ENCODE assay signal across 16 cellular contexts in the genomic region with DNA sequence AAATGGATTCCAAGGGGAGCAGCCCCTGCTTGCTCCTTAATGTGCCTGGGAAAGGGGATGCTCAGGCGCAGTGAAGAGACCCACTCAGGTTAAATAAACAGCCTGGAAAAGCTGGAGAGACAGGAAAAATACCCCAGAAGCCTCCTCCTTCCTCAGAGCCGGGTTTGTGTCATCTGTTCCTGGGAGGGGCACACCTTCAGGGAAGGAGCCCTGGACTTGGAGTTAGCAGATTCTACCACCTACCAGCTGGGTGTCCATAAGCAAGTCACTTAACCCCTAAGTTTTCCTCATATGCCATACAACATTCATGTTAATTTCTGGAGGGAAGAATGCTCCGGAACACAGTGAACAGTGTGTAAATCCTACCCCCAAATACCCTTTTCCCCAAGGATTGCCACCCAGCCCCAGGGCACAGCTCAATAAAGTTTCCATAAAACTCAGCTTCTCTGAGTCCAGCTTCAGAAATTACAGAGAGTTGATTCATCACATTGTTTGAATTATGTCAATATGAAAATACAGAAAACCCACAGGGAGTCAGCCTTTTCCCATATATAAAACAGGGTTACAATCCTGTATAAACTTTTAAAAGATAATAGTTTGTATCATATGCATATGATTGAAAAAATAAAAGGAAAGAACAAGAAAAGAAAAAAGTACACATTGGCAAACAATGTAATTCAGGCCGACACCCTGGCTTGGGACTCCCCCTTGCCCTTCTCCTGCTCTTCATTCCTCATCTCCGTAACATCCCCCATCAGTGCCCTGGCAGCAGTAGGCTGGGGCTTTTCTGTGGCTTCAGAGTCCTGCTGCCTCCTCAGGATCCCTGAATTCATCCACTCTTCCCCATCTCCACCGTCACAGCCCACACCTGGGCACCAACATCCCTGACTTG.
DNase-seq lines count a peak whose midpoint lies in the region; ATAC-seq and TF ChIP-seq lines count a peak whose summit lies in the region.
"Had no signal": no experiment of that assay in that cellular context is flagged by ENCODE, and none has a peak within 500 bp of the region (broad histone marks: within the 10 kb centered on the region; RNA-seq: fewer than 3 reads in every experiment).

No MANE protein-coding gene starts in this region.

- H3K36me3 ChIP-seq in IMR-90 (ENCODE audit: control insufficient read depth, insufficient read depth, low read length) (no peaks in the 10 kb centered on the region), mammary epithelial cell (ENCODE audit: insufficient read depth, low read length) (no peaks in the 10 kb centered on the region), mesenchymal stem cell (ENCODE audit: control insufficient read depth in 1 of 2, insufficient read depth in 2 of 2, low read depth in 1 of 2, low read length in 2 of 2) (no peaks in the 10 kb centered on the region)
- H3K36me3 ChIP-seq: BE2C, upper lobe of left lung had no signal

- H3K4me3 ChIP-seq in IMR-90 (ENCODE audit: insufficient read depth, low read depth, low read length) (no peak overlapping the region), mammary epithelial cell (replicated peaks in 1 of 3; ENCODE audit: insufficient read depth in 1 of 3, low read depth in 2 of 3, low read length in 3 of 3) (no peak overlapping the region), mesenchymal stem cell (ENCODE audit: insufficient read depth in 1 of 2, low read depth in 1 of 2, low read length in 2 of 2) (no peak overlapping the region)
- H3K4me3 ChIP-seq: psoas muscle, upper lobe of left lung had no signal

- CTCF ChIA-PET in IMR-90 (lab: Yijun Ruan, JAX): interaction anchor here (1.0 kb wide), 1 partner anchor 1078 kb away, joined by 3 read pairs; no protein-coding TSS in a partner anchor
- CTCF ChIA-PET in mammary epithelial cell (lab: Charles Lee; ENCODE audit: low non-redundant PET): interaction anchor here (0.5 to 0.8 kb wide), 5 partner anchors 15 to 1070 kb away, joined by 3 to 4 read pairs (median 3); no protein-coding TSS in a partner anchor

- H3K14ac ChIP-seq in IMR-90 (replicated peaks; ENCODE audit: low read depth, low read length) (peak overlapping the region; percentile 92), mesenchymal stem cell (ENCODE audit: low read length in 2 of 2) (no peak overlapping the region)

- peak overlapping the region; percentile 95 for H4K91ac ChIP-seq in IMR-90 (ENCODE audit: insufficient read depth, low read depth, low read length)
- H4K91ac ChIP-seq in mesenchymal stem cell (ENCODE audit: low read length): no peak overlapping the region

- H3K9me3 ChIP-seq in IMR-90 (ENCODE audit: control insufficient read depth, insufficient read depth, low read length) (no peaks in the 10 kb centered on the region), mammary epithelial cell (replicated peaks; ENCODE audit: insufficient read depth, low read length) (no peaks in the 10 kb centered on the region), mesenchymal stem cell (ENCODE audit: control insufficient read depth, low read length) (no peaks in the 10 kb centered on the region)
- H3K9me3 ChIP-seq: BE2C, psoas muscle, upper lobe of left lung had no signal

- H3K4me1 ChIP-seq in IMR-90 (ENCODE audit: control insufficient read depth, insufficient read depth, low read length) (peaks cover 30% of the 10 kb centered on the region), mammary epithelial cell (ENCODE audit: insufficient read depth, low read length) (peaks cover 11% of the 10 kb centered on the region), mesenchymal stem cell (ENCODE audit: control insufficient read depth, insufficient read depth, low read depth, low read length) (peaks cover 5% of the 10 kb centered on the region)
- H3K4me1 ChIP-seq: BE2C, psoas muscle had no signal

- H2BK20ac ChIP-seq in IMR-90 (ENCODE audit: low read depth, low read length): peak overlapping the region; percentile 98

- peak overlapping the region; percentile 84 for H3K23ac ChIP-seq in IMR-90 (ENCODE audit: low read depth, low read length)
- H3K23ac ChIP-seq in mesenchymal stem cell (ENCODE audit: low read length in 2 of 2): no peak overlapping the region

- intact Hi-C loops in IMR-90 (cut with micrococcal nuclease) (loop anchor here (2.0 to 10.0 kb wide), 5 partner anchors 130 to 1078 kb away; no protein-coding TSS in a partner anchor), mammary epithelial cell (cut with micrococcal nuclease) (loop anchor here (5.0 kb wide), 1 partner anchor 340 kb away; no protein-coding TSS in a partner anchor)

- peak; percentile 31; the same call in 1 of the 2 replicates for TF ChIP-seq CTCF in IMR-90 (conservative IDR thresholded peaks at IDR 0.05; ENCODE audit: low read depth, low read length)
- TF ChIP-seq CTCF in mammary epithelial cell (conservative IDR thresholded peaks at IDR 0.05 in 1 of 2, IDR thresholded peaks at IDR 0.05 in 1 of 2; ENCODE audit: extremely low read depth in 1 of 2, insufficient read depth in 1 of 2, low read depth in 1 of 2, low read length in 2 of 2): no peak

- H2BK15ac ChIP-seq in IMR-90 (ENCODE audit: low read depth, low read length) (peak overlapping the region; percentile 98; the same call in 2 of the 3 replicates), mesenchymal stem cell (ENCODE audit: low read depth, poor library complexity, severe bottlenecking) (no peak overlapping the region)

- peak; percentile 51 for ATAC-seq in IMR-90 (ENCODE audit: low read depth)
- ATAC-seq in effector memory CD8-positive, alpha-beta T cell (replicated peaks): no peak
- no peak for ATAC-seq in HG03571 (IDR thresholded peaks at IDR 0.05; ENCODE audit: unreplicated experiment)
- ATAC-seq: psoas muscle had no signal

- H2BK120ac ChIP-seq in IMR-90 (ENCODE audit: low read depth, low read length) (peak overlapping the region; percentile 96), mesenchymal stem cell (ENCODE audit: low read depth, low read length) (no peak overlapping the region)

- peak; percentile 37 for TF ChIP-seq RAD21 in IMR-90 (IDR thresholded peaks at IDR 0.05; ENCODE audit: low read length)

- POLR2A ChIA-PET in IMR-90 (lab: Charles Lee; ENCODE audit: unreplicated experiment): no interaction called here

- peak overlapping the region; percentile 89 for H3K27ac ChIP-seq in IMR-90 (ENCODE audit: insufficient read depth, low read length)
- H3K27ac ChIP-seq in mammary epithelial cell (ENCODE audit: insufficient read depth, low read depth, low read length): no peak overlapping the region
- no peak overlapping the region for H3K27ac ChIP-seq in mesenchymal stem cell (ENCODE audit: low read length, poor library complexity, severe bottlenecking)
- H3K27ac ChIP-seq: psoas muscle, upper lobe of left lung had no signal

- H3K4ac ChIP-seq in IMR-90 (ENCODE audit: low read depth, low read length): peak overlapping the region; percentile 96
- H3K4ac ChIP-seq in mesenchymal stem cell (ENCODE audit: low read depth in 1 of 2, low read length in 2 of 2): no peak overlapping the region

- H4K20me1 ChIP-seq in IMR-90 (ENCODE audit: insufficient read depth, low read length): no peaks in the 10 kb centered on the region
- H4K20me1 ChIP-seq in mammary epithelial cell (ENCODE audit: insufficient read depth, low read length): no peaks in the 10 kb centered on the region

- in situ Hi-C loops in IMR-90 (cut with MboI; ENCODE audit: low sequenced_read_pairs) (loop anchor here (25.0 kb wide), 1 partner anchor 1305 kb away; the partner anchor contains the start of gene FYB2), mammary epithelial cell (cut with MboI; ENCODE audit: low sequenced_read_pairs in 2 of 2) (no loop called here)

- H2AFZ ChIP-seq in IMR-90 (replicated peaks; ENCODE audit: low read length, poor library complexity): peak overlapping the region; percentile 66
- peak overlapping the region; percentile 45 for H2AFZ ChIP-seq in mammary epithelial cell (ENCODE audit: low read depth, low read length)
- no peak overlapping the region for H2AFZ ChIP-seq in mesenchymal stem cell (ENCODE audit: low read depth, low read length)

- peak overlapping the region; percentile 82 to 93 for H4K8ac ChIP-seq in IMR-90 (ENCODE audit: low read depth in 2 of 2, low read length in 2 of 2)
- no peak overlapping the region for H4K8ac ChIP-seq in mesenchymal stem cell (ENCODE audit: low read length)

- no peak overlapping the region for H3K27ac Mint-ChIP-seq in effector memory CD8-positive, alpha-beta T cell

- H2BK12ac ChIP-seq in mesenchymal stem cell (ENCODE audit: low read length in 2 of 2): peak overlapping the region in 1 of 2 experiments; percentile 80

- H3K4me3 Mint-ChIP-seq in effector memory CD8-positive, alpha-beta T cell: no peak overlapping the region

- no peaks in the 10 kb centered on the region for H3K79me2 ChIP-seq in mammary epithelial cell (ENCODE audit: insufficient read depth, low read length)

- H3K27me3 Mint-ChIP-seq in effector memory CD8-positive, alpha-beta T cell: peaks cover 68 to 84% of the 10 kb centered on the region in 2 donors

- H3K36me3 Mint-ChIP-seq in effector memory CD8-positive, alpha-beta T cell (ENCODE audit: insufficient read depth): no peaks in the 10 kb centered on the region

- peaks cover 22% of the 10 kb centered on the region for H3K9me1 ChIP-seq in IMR-90 (ENCODE audit: insufficient read depth, low read length)

- WGBS in IMR-90 (ENCODE audit: extremely low coverage in 2 of 2, insufficient read length in 1 of 2), 2 experiments: no CpG with 5 or more reads among the region's 6 CpGs
- 68% methylated on average over 6 of the region's 6 CpGs for WGBS in mammary epithelial cell (ENCODE audit: low coverage, missing lambda C conversion rate)
- WGBS in mesenchymal stem cell: 84% methylated on average over 6 of the region's 6 CpGs

- peak overlapping the region; percentile 85 for H4K5ac ChIP-seq in IMR-90 (ENCODE audit: low read depth, low read length)

- H3K27me3 ChIP-seq in IMR-90 (ENCODE audit: control insufficient read depth, insufficient read depth, low read length) (no peaks in the 10 kb centered on the region), mammary epithelial cell (ENCODE audit: insufficient read depth, low read length) (no peaks in the 10 kb centered on the region), mesenchymal stem cell (ENCODE audit: control insufficient read depth in 1 of 2, insufficient read depth in 1 of 2, low read length in 2 of 2) (no peaks in the 10 kb centered on the region)
- H3K27me3 ChIP-seq: BE2C, upper lobe of left lung had no signal

- H3K4me2 ChIP-seq in IMR-90 (ENCODE audit: low read depth, low read length) (no peak overlapping the region), mammary epithelial cell (ENCODE audit: insufficient read depth, low read depth, low read length) (no peak overlapping the region), mesenchymal stem cell (ENCODE audit: low read length, poor library complexity, severe bottlenecking) (no peak overlapping the region)

- H3K4me1 Mint-ChIP-seq in effector memory CD8-positive, alpha-beta T cell (ENCODE audit: low read depth in 2 of 2): no peaks in the 10 kb centered on the region

- H3K56ac ChIP-seq in IMR-90 (ENCODE audit: extremely low read depth, insufficient read depth, low read length): peak overlapping the region; percentile 24; the same call in 1 of the 2 replicates

- peak overlapping the region; percentile 79 for H2AK9ac ChIP-seq in IMR-90 (replicated peaks; ENCODE audit: low read depth, low read length, poor library complexity)

- TF ChIP-seq POLR2A in IMR-90 (IDR thresholded peaks at IDR 0.05; ENCODE audit: low read depth, low read length): no peak

- peak overlapping the region; percentile 92 for H3K18ac ChIP-seq in IMR-90 (ENCODE audit: low read depth, low read length)
- no peak overlapping the region for H3K18ac ChIP-seq in mesenchymal stem cell (ENCODE audit: low read depth in 1 of 2, low read length in 2 of 2)

- DNase-seq in AG08395 (ENCODE audit: low spot score) (peak; percentile 54), IMR-90 (peak; percentile 63), mammary epithelial cell (peak; percentile 40), mesenchymal stem cell (no peak), GM19240 (ENCODE audit: insufficient read length, low spot score) (no peak), NCI-H2029 (lab: John Stamatoyannopoulos, UW) (no peak)
- no peak for DNase-seq in effector memory CD8-positive, alpha-beta T cell
- DNase-seq: BE2C, caudate nucleus, DND-41, NCI-H146, NCI-H748 treated with DMSO at 0.1 percent for 48 hours, psoas muscle, SHP77 treated with DMSO at 0.1 percent for 48 hours, upper lobe of left lung had no signal

- dilution Hi-C loops in IMR-90 (cut with HindIII; ENCODE audit: low sequenced_read_pairs, unreplicated experiment) (no loop called here), mammary epithelial cell (cut with HindIII; ENCODE audit: low sequenced_read_pairs) (no loop called here)

- H3K9me3 Mint-ChIP-seq in effector memory CD8-positive, alpha-beta T cell: no peaks in the 10 kb centered on the region

- H2BK5ac ChIP-seq in IMR-90 (ENCODE audit: low read depth, low read length, poor library complexity, severe bottlenecking) (peak overlapping the region; percentile 31), mesenchymal stem cell (ENCODE audit: low read depth, low read length, poor library complexity, severe bottlenecking) (no peak overlapping the region)

- peak overlapping the region; percentile 96 for H2AK5ac ChIP-seq in IMR-90 (ENCODE audit: low read depth, low read length)
- H2AK5ac ChIP-seq in mesenchymal stem cell (ENCODE audit: low read length, severe bottlenecking): no peak overlapping the region

- H3K9ac ChIP-seq in IMR-90 (ENCODE audit: low read depth, low read length): peak overlapping the region; percentile 47
- no peak overlapping the region for H3K9ac ChIP-seq in mammary epithelial cell (ENCODE audit: insufficient read depth, low read length)
- H3K9ac ChIP-seq in mesenchymal stem cell (ENCODE audit: low read length): peak overlapping the region; percentile 53

- BruUV-seq in IMR-90 (replicated peaks; lab: Mats Ljungman, UMichigan) (no TSS peak), mammary epithelial cell (replicated peaks; lab: Mats Ljungman, UMichigan) (no TSS peak)

- H3K79me1 ChIP-seq in IMR-90 (ENCODE audit: low read depth in 1 of 2, low read length in 2 of 2): 0 out of 4 replicates have a peak, but pooled peaks cover 0 to 2% of the 10 kb centered on the region in 2 experiments
- no peaks in the 10 kb centered on the region for H3K79me1 ChIP-seq in mesenchymal stem cell (replicated peaks; ENCODE audit: low read length, poor library complexity, severe bottlenecking)

Comparison
In these comparisons a context has a peak if more than half of its experiments do, and no peak if none do; other contexts are left out.
1. DNase-seq: peak in AG08395 (single experiment), IMR-90 (single experiment) and mammary epithelial cell (single experiment); none in mesenchymal stem cell (single experiment), effector memory CD8-positive, alpha-beta T cell (0 of 3), GM19240 (single experiment) and NCI-H2029 (single experiment).